ENCODE assay signal across 15 cellular contexts in genomic region chr9:15743512-15743911, GRCh38.
A peak's percentile ranks its signal among the peaks of the same experiment; 100 is the strongest.
DNase-seq lines count a peak whose midpoint lies in the region; ATAC-seq, FAIRE-seq and TF ChIP-seq lines count a peak whose summit lies in the region.
"Had no signal": no experiment of that assay in that cellular context is flagged by ENCODE, and none has a peak within 500 bp of the region (broad histone marks: within the 10 kb centered on the region; RNA-seq: fewer than 3 reads in every experiment).

No MANE protein-coding gene starts in this region.

- no peak for DNase-seq in cortex of kidney (lab: John Stamatoyannopoulos, UW)
- DNase-seq in HTR-8/SVneo (ENCODE audit: insufficient read length, low spot score), result no peak
- DNase-seq in C1 segment of cervical spinal cord (lab: John Stamatoyannopoulos, UW), result no peak
- no peak for DNase-seq in HFFc6
- DNase-seq: activated CD8-positive, alpha-beta T cell treated with anti-CD3 and anti-CD28 coated beads, Interleukin-2, amount 10 ng/mL, durations not matched to agents 7 days and 5 days; activated naive CD4-positive, alpha-beta T cell treated with Interleukin-2 at 50 U/mL for 16 hours; effector memory CD8-positive, alpha-beta T cell; gastrocnemius medialis; NCI-H1417; NCI-H526 treated with DMSO at 0.1 percent for 48 hours; stimulated activated CD8-positive, alpha-beta memory T cell treated with anti-CD3 and anti-CD28 coated beads, Interleukin-4, amount 100 ng/mL, for 48 hours had no signal

- no peak for FAIRE-seq in HTR-8/SVneo (lab: Jason Lieb, UNC)

- no peak overlapping the region for H3K4me3 Mint-ChIP-seq in HFFc6
- H3K4me3 Mint-ChIP-seq: activated CD8-positive, alpha-beta T cell treated with anti-CD3 and anti-CD28 coated beads, Interleukin-2, amount 10 ng/mL, durations not matched to agents 7 days and 5 days; effector memory CD8-positive, alpha-beta T cell had no signal

- H3K27me3 Mint-ChIP-seq in HFFc6 (ENCODE audit: insufficient read depth), result peaks cover 2% of the 10 kb centered on the region
- H3K27me3 Mint-ChIP-seq: effector memory CD8-positive, alpha-beta T cell had no signal

- no peak for TF ChIP-seq CTCF in HFFc6 (IDR thresholded peaks at IDR 0.05)

- no peak overlapping the region for H3K27ac Mint-ChIP-seq in HFFc6
- H3K27ac Mint-ChIP-seq: activated CD8-positive, alpha-beta T cell treated with anti-CD3 and anti-CD28 coated beads, Interleukin-2, amount 10 ng/mL, durations not matched to agents 7 days and 5 days; effector memory CD8-positive, alpha-beta T cell had no signal

- H3K4me1 Mint-ChIP-seq in HFFc6 (ENCODE audit: low read depth), result peaks cover 7% of the 10 kb centered on the region

- peaks cover 9% of the 10 kb centered on the region; the same call in 1 of the 2 replicates for H3K36me3 Mint-ChIP-seq in HFFc6 (ENCODE audit: low read depth)

- peak; percentile 89 for ATAC-seq in GM18499 (IDR thresholded peaks at IDR 0.05; ENCODE audit: insufficient read depth, unreplicated experiment)
- ATAC-seq in GM19452 (IDR thresholded peaks at IDR 0.05; ENCODE audit: unreplicated experiment), result peak; percentile 82
- peak; percentile 87 for ATAC-seq in HG02852 (IDR thresholded peaks at IDR 0.05; ENCODE audit: unreplicated experiment)
- peak; percentile 79 for ATAC-seq in HG03378 (IDR thresholded peaks at IDR 0.05; ENCODE audit: unreplicated experiment)
- ATAC-seq: activated CD8-positive, alpha-beta T cell treated with anti-CD3 and anti-CD28 coated beads, Interleukin-2, amount 10 ng/mL, durations not matched to agents 7 days and 5 days; effector memory CD8-positive, alpha-beta T cell; gastrocnemius medialis had no signal

- peaks cover 5% of the 10 kb centered on the region; the same call in 1 of the 2 replicates for H3K9me3 Mint-ChIP-seq in HFFc6
